Comparison of ENCODE assay signal across 8 cellular contexts in the genomic region with DNA sequence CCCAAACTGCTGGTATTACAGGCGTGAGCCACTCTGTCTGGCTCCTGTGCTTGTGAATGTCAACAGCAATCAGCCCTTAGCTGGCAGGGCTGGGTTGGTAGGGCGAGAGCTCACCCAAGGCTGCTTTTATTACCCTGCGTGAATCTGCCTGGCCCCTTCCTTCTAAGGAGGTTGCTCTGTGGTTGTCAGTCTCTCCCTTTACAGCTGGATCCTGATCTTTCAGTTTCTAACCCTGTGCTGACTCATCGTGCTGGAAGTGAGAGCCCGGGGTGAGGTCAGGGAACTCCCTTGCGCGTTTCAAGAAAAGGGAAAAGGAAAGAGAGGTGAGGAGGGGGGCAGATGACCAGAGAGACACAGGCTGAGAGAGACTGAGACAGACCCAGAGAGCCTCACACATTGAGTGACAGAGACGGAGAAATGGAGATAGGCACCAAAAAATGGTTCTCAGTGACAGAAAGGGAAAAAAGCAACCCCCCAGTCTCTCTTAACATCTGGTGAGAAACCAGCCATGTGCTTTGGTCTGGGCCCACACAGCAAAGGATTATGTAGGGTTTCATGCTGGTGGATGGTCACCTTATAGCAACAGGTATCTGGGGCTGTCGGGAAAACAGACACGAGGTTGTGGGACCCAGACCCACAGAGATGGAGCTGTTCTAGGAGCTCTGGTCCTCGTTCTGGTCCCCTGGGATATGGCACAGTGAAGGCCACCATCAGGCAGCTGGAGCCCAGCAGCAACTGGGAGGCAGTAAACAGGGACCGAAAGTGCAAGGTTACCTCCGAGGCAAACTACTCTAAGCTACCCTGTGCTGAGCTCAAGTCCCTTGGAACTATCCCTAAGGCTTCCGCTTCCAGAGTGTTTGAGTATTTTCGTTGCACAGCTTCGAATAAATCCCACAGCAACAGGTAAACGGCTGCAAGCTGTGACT. TPM values are rescaled to one million over a fixed set of nuclear protein-coding genes. Genes with fewer than 3 reads are reported as not detected.
DNase-seq lines count a peak whose midpoint lies in the region; ATAC-seq and TF ChIP-seq lines count a peak whose summit lies in the region.

No MANE protein-coding gene starts in this region.

- no peaks in the 10 kb centered on the region for H3K36me3 ChIP-seq in brain microvascular endothelial cell (replicated peaks)
- peaks cover 0 to 31% of the 10 kb centered on the region in 2 donors for H3K36me3 ChIP-seq in left lung
- peaks cover 3 to 7% of the 10 kb centered on the region in 2 donors for H3K36me3 ChIP-seq in thyroid gland

- H3K27me3 ChIP-seq in brain microvascular endothelial cell (replicated peaks) (no peaks in the 10 kb centered on the region), left lung (no peaks in the 10 kb centered on the region), thyroid gland (no peaks in the 10 kb centered on the region)

- H3K4me1 ChIP-seq in left lung (peaks cover 21 to 50% of the 10 kb centered on the region in 2 donors), thyroid gland (peaks cover 19% of the 10 kb centered on the region in 2 donors)

- peak overlapping the region; percentile 30 for H3K27ac ChIP-seq in brain microvascular endothelial cell
- peak overlapping the region; percentile 59 to 75 for H3K27ac ChIP-seq in left lung
- H3K27ac ChIP-seq in thyroid gland, result peak overlapping the region in 2 of 3 donors; percentile 24 to 51

- POLR2A ChIA-PET in AG04449 (lab: Yijun Ruan, JAX), result interaction anchor here (0.6 kb wide), 1 partner anchor 10 kb away, joined by 4 read pairs; no protein-coding TSS in a partner anchor

- TF ChIP-seq CTCF in AG04449 (IDR thresholded peaks at IDR 0.05; ENCODE audit: insufficient read depth, low read length, missing control alignments), result no peak
- TF ChIP-seq CTCF in brain microvascular endothelial cell (IDR thresholded peaks at IDR 0.05; ENCODE audit: low read depth, low read length, missing control alignments), result no peak
- no peak for TF ChIP-seq CTCF in left lung (IDR thresholded peaks at IDR 0.05)
- TF ChIP-seq CTCF in thyroid gland (IDR thresholded peaks at IDR 0.05), result no peak

- in situ Hi-C loops in brain microvascular endothelial cell (cut with HindIII; ENCODE audit: low pct_ligation_motif_present, low sequenced_read_pairs), result no loop called here

- intact Hi-C loops in left lung (cut with DNase I), result no loop called here
- intact Hi-C loops in thyroid gland (cut with DNase I), result no loop called here

- ATAC-seq in left lung (peak; percentile 45), GM18505 (IDR thresholded peaks at IDR 0.05; ENCODE audit: unreplicated experiment) (no peak)

- DNase-seq in AG04449 (ENCODE audit: low read depth, low spot score) (peak; percentile 28), GM19238 (ENCODE audit: insufficient read length, low spot score) (peak; percentile 63), NCI-H460 (ENCODE audit: extremely low read depth, low read depth) (peak; percentile 59), brain microvascular endothelial cell (peak; percentile 80), left lung (peak in 1 of 2 donors; percentile 67), thyroid gland (peak in 1 of 2 donors; percentile 9), NCI-H524 treated with DMSO at 0.1 percent for 48 hours (lab: John Stamatoyannopoulos, UW) (no peak)

- H3K4me3 ChIP-seq in AG04449 (ENCODE audit: low read depth, low read length) (no peak overlapping the region), brain microvascular endothelial cell (ENCODE audit: low read depth, low read length) (no peak overlapping the region), left lung (no peak overlapping the region), thyroid gland (replicated peaks in 1 of 3) (no peak overlapping the region)

- CTCF ChIA-PET in AG04449 (lab: Yijun Ruan, JAX), result interaction anchor here (0.9 to 7.8 kb wide), 6 partner anchors 9 to 145 kb away, joined by 3 to 71 read pairs (median 6); a partner anchor contains a TSS

- H3K9me3 ChIP-seq in left lung, result no peaks in the 10 kb centered on the region
- no peaks in the 10 kb centered on the region for H3K9me3 ChIP-seq in thyroid gland

- TF ChIP-seq POLR2A in thyroid gland (IDR thresholded peaks at IDR 0.05), result no peak
- TF ChIP-seq POLR2A in GM18505 (IDR thresholded peaks at IDR 0.05; ENCODE audit: borderline replicate concordance, extremely low read depth, insufficient read depth, insufficient read length), result no peak

- WGBS in thyroid gland, 2 donors, result 68 to 73% methylated on average over 17 of the region's 17 CpGs

RNA-seq across cellular contexts. Expression of a gene that starts 2.5 kb away (rescaled TPM):
- 2.1 and 3.0 TPM in 2 replicates for total RNA-seq in NCI-H460 (2014; rRNA removed; shearing (Covaris generic))
- 1.1 and 2.7 TPM in 2 replicates for polyA plus RNA-seq in NCI-H460 (2014; cell fraction: nucleus; rRNA removed)
- total RNA-seq in left lung (10 to 100 TPM; 48.0 to 57.6 TPM), thyroid gland (10 to 100 TPM; 26.3 to 55.1 (median 41.4) TPM)

RNA-seq across cellular contexts. Expression of a gene that starts 17.8 kb away (rescaled TPM):
- total RNA-seq in NCI-H460 (2014; rRNA removed; shearing (Covaris generic)), result 92.1 and 106 TPM in 2 replicates
- 92.9 and 97.1 TPM in 2 replicates for polyA plus RNA-seq in NCI-H460 (2014; cell fraction: nucleus; rRNA removed)
- total RNA-seq in left lung (10 to 100 TPM; 45.2 to 67.7 TPM), thyroid gland (10 to 100 TPM; 36.6 to 62.4 (median 47.9) TPM)

RNA-seq across cellular contexts. Expression of a gene that starts 26.1 kb away (rescaled TPM):
- 5.6 and 7.0 TPM in 2 replicates for total RNA-seq in NCI-H460 (2014; rRNA removed; shearing (Covaris generic))
- polyA plus RNA-seq in NCI-H460 (2014; cell fraction: nucleus; rRNA removed), result 2.6 and 12.4 TPM in 2 replicates
- total RNA-seq in left lung (1 to 10 TPM; 3.1 to 3.8 TPM), thyroid gland (1 to 10 TPM; 3.7 to 6.3 (median 5.0) TPM)

RNA-seq across cellular contexts. Expression of a gene that starts 35.1 kb away (rescaled TPM):
- 0.30 TPM in 1 of 2 replicates, not detected in the other for total RNA-seq in NCI-H460 (2014; rRNA removed; shearing (Covaris generic))
- polyA plus RNA-seq in NCI-H460 (2014; cell fraction: nucleus; rRNA removed), result not detected in 2 replicates
- 1 to 10 TPM; 1.8 to 4.6 TPM for total RNA-seq in left lung
- total RNA-seq in thyroid gland, result 1 to 10 TPM in 1 of 4 donors, under 1 TPM in 2, not detected in 1; 0.50 to 1.4 (median 0.67) TPM

RNA-seq across cellular contexts. Expression of a gene that starts 58.2 kb away (rescaled TPM):
- total RNA-seq in NCI-H460 (2014; rRNA removed; shearing (Covaris generic)), result 5.0 and 6.7 TPM in 2 replicates
- 2.8 and 7.0 TPM in 2 replicates for polyA plus RNA-seq in NCI-H460 (2014; cell fraction: nucleus; rRNA removed)
- total RNA-seq in left lung (10 to 100 TPM; 16.2 to 23.9 TPM), thyroid gland (1 to 10 TPM; 6.9 to 8.4 (median 7.3) TPM)
